In the genomic region with DNA sequence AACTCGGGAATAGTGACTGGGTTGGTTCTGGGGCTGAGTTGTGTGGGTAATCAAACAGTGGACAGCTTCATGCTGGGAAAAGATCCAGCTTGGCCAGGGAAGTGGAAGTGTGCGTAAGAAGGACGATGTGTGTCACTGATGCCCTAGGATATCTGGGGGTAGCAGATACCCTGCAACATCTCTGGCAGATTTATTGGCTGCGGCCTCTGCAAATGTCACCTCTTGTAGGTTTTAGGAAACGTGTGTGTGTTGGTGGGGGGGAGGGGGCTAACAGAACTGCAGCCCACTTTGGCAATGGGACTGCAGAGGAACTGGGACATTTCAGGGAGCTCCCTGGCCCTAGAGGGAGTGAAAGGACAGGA, we compare ENCODE assay signal across 8 cellular contexts. TPM values are rescaled to one million over a fixed set of nuclear protein-coding genes. Genes with fewer than 3 reads are reported as not detected.
A peak's percentile ranks its signal among the peaks of the same experiment; 100 is the strongest.
DNase-seq lines count a peak whose midpoint lies in the region; ATAC-seq and TF ChIP-seq lines count a peak whose summit lies in the region.

No MANE protein-coding gene starts in this region.

- no peak for ATAC-seq in stimulated activated naive CD8-positive, alpha-beta T cell treated with anti-CD3 and anti-CD28 coated beads, Interleukin-15, Interleukin-2, amounts not matched to agents 100 U/mL and 50 U/mL, for 24 hours
- no peak for ATAC-seq in GM18909 (IDR thresholded peaks at IDR 0.05; ENCODE audit: poor library complexity, unreplicated experiment)

- H3K9me3 Mint-ChIP-seq in stimulated activated naive CD8-positive, alpha-beta T cell treated with anti-CD3 and anti-CD28 coated beads, Interleukin-15, Interleukin-2, amounts not matched to agents 100 ng/mL and 50 ng/mL, for 24 hours: no peaks in the 10 kb centered on the region

- H3K27me3 ChIP-seq in mammary epithelial cell (ENCODE audit: insufficient read depth, low read length): no peaks in the 10 kb centered on the region
- H3K27me3 ChIP-seq in muscle layer of colon (ENCODE audit: control insufficient read depth in 1 of 2, insufficient read depth in 2 of 2, low read length in 2 of 2): no peaks in the 10 kb centered on the region

- intact Hi-C loops in mammary epithelial cell (cut with micrococcal nuclease): no loop called here

- no peaks in the 10 kb centered on the region for H4K20me1 ChIP-seq in mammary epithelial cell (ENCODE audit: insufficient read depth, low read length)

- H3K9me3 ChIP-seq in mammary epithelial cell (replicated peaks; ENCODE audit: insufficient read depth, low read length) (no peaks in the 10 kb centered on the region), muscle layer of colon (ENCODE audit: low read length) (no peaks in the 10 kb centered on the region)

- dilution Hi-C loops in mammary epithelial cell (cut with HindIII; ENCODE audit: low sequenced_read_pairs): loop anchor here (5.0 kb wide), 2 partner anchors 53 to 62 kb away; no protein-coding TSS in a partner anchor

- peaks cover 49% of the 10 kb centered on the region for H3K4me1 Mint-ChIP-seq in stimulated activated naive CD8-positive, alpha-beta T cell treated with anti-CD3 and anti-CD28 coated beads, Interleukin-15, Interleukin-2, amounts not matched to agents 100 ng/mL and 50 ng/mL, for 24 hours (ENCODE audit: low read depth)

- in situ Hi-C loops in mammary epithelial cell (cut with MboI; ENCODE audit: low sequenced_read_pairs in 2 of 2): no loop called here

- H3K9ac ChIP-seq in mammary epithelial cell (ENCODE audit: insufficient read depth, low read length) (peak overlapping the region; percentile 19), muscle layer of colon (ENCODE audit: low read length) (peak overlapping the region; percentile 41)

- CTCF ChIA-PET in mammary epithelial cell (lab: Charles Lee; ENCODE audit: low non-redundant PET): no interaction called here

- peaks cover 7% of the 10 kb centered on the region for H3K36me3 Mint-ChIP-seq in stimulated activated naive CD8-positive, alpha-beta T cell treated with anti-CD3 and anti-CD28 coated beads, Interleukin-15, Interleukin-2, amounts not matched to agents 100 ng/mL and 50 ng/mL, for 24 hours (ENCODE audit: low read depth)

- H3K36me3 ChIP-seq in mammary epithelial cell (ENCODE audit: insufficient read depth, low read length) (no peaks in the 10 kb centered on the region), muscle layer of colon (ENCODE audit: insufficient read depth, low read length) (no peaks in the 10 kb centered on the region)

- H3K27ac Mint-ChIP-seq in stimulated activated naive CD8-positive, alpha-beta T cell treated with anti-CD3 and anti-CD28 coated beads, Interleukin-15, Interleukin-2, amounts not matched to agents 100 ng/mL and 50 ng/mL, for 24 hours: peak overlapping the region; percentile 33

- 34% methylated on average over 5 of the region's 5 CpGs for WGBS in mammary epithelial cell (ENCODE audit: low coverage, missing lambda C conversion rate)

- H3K4me1 ChIP-seq in mammary epithelial cell (ENCODE audit: insufficient read depth, low read length) (peaks cover 53% of the 10 kb centered on the region), muscle layer of colon (ENCODE audit: insufficient read depth, low read length) (peaks cover 52% of the 10 kb centered on the region)

- H2AFZ ChIP-seq in mammary epithelial cell (ENCODE audit: low read depth, low read length): no peak overlapping the region

- DNase-seq in stimulated activated naive CD8-positive, alpha-beta T cell treated with anti-CD3 and anti-CD28 coated beads, Interleukin-15, Interleukin-2, amounts not matched to agents 100 U/mL and 50 U/mL, for 24 hours: no peak
- no peak for DNase-seq in mammary epithelial cell
- DNase-seq in NCI-H1048 (lab: John Stamatoyannopoulos, UW): no peak
- DNase-seq in 8988T: no peak
- no peak for DNase-seq in NCI-H1417 treated with DMSO at 0.1 percent for 48 hours (lab: John Stamatoyannopoulos, UW)

- H3K79me2 ChIP-seq in mammary epithelial cell (ENCODE audit: insufficient read depth, low read length): peaks cover 55% of the 10 kb centered on the region

- H3K27me3 Mint-ChIP-seq in stimulated activated naive CD8-positive, alpha-beta T cell treated with anti-CD3 and anti-CD28 coated beads, Interleukin-15, Interleukin-2, amounts not matched to agents 100 ng/mL and 50 ng/mL, for 24 hours: peaks cover 16% of the 10 kb centered on the region

- no TSS peak for BruUV-seq in mammary epithelial cell (replicated peaks; lab: Mats Ljungman, UMichigan)

- H3K4me3 ChIP-seq in mammary epithelial cell (replicated peaks in 1 of 3; ENCODE audit: insufficient read depth in 1 of 3, low read depth in 2 of 3, low read length in 3 of 3): no peak overlapping the region
- H3K4me3 ChIP-seq in muscle layer of colon (ENCODE audit: low read depth in 1 of 2, low read length in 2 of 2): peak overlapping the region in 1 of 2 donors; percentile 55

- H3K4me3 Mint-ChIP-seq in stimulated activated naive CD8-positive, alpha-beta T cell treated with anti-CD3 and anti-CD28 coated beads, Interleukin-15, Interleukin-2, amounts not matched to agents 100 ng/mL and 50 ng/mL, for 24 hours: peak overlapping the region; percentile 78

- no peak overlapping the region for H3K4me2 ChIP-seq in mammary epithelial cell (ENCODE audit: insufficient read depth, low read depth, low read length)

- H3K27ac ChIP-seq in mammary epithelial cell (ENCODE audit: insufficient read depth, low read depth, low read length) (no peak overlapping the region), muscle layer of colon (ENCODE audit: low read depth, low read length) (peak overlapping the region; percentile 75)

- no peak for TF ChIP-seq CTCF in mammary epithelial cell (conservative IDR thresholded peaks at IDR 0.05 in 1 of 2, IDR thresholded peaks at IDR 0.05 in 1 of 2; ENCODE audit: extremely low read depth in 1 of 2, insufficient read depth in 1 of 2, low read depth in 1 of 2, low read length in 2 of 2)

RNA-seq across cellular contexts. Expression of a gene that starts 1.0 kb away (rescaled TPM):
- 100 to 1,000 TPM; 118 to 163 TPM for total RNA-seq in mammary epithelial cell
- polyA plus RNA-seq in mammary epithelial cell: 91.6 TPM
- polyA minus RNA-seq in mammary epithelial cell: 114 TPM

RNA-seq across cellular contexts. Expression of a gene that starts 2.0 kb away (rescaled TPM):
- 10 to 100 TPM; 16.8 to 38.1 TPM for total RNA-seq in mammary epithelial cell
- polyA plus RNA-seq in mammary epithelial cell: 28.4 TPM
- polyA minus RNA-seq in mammary epithelial cell: 14.4 TPM

RNA-seq across cellular contexts. Expression of a gene that starts 4.7 kb away (rescaled TPM):
- total RNA-seq in mammary epithelial cell: 10 to 100 TPM; 49.7 to 68.8 TPM
- 52.4 TPM for polyA plus RNA-seq in mammary epithelial cell
- 51.5 TPM for polyA minus RNA-seq in mammary epithelial cell

RNA-seq across cellular contexts. Expression of a gene that starts 25.9 kb away (rescaled TPM):
- 100 to 1,000 TPM in 1 of 2 donors, 10 to 100 TPM in 1; 46.5 to 138 TPM for total RNA-seq in mammary epithelial cell
- polyA plus RNA-seq in mammary epithelial cell: 57.9 TPM
- polyA minus RNA-seq in mammary epithelial cell: 150 TPM

RNA-seq across cellular contexts. Expression of a gene that starts 27.6 kb away (rescaled TPM):
- total RNA-seq in mammary epithelial cell: 10 to 100 TPM; 12.3 to 18.1 TPM
- polyA plus RNA-seq in mammary epithelial cell: 26.1 TPM
- polyA minus RNA-seq in mammary epithelial cell: 31.3 TPM
